ENCODE assay signal across 28 cellular contexts in genomic region chr13:89704040-89704439, GRCh38.
"Had no signal": no experiment of that assay in that cellular context is flagged by ENCODE, and none has a peak within 500 bp of the region (broad histone marks: within the 10 kb centered on the region; RNA-seq: fewer than 3 reads in every experiment).

No MANE protein-coding gene starts in this region.

- H3K27ac Mint-ChIP-seq: immature natural killer cell; mesothelial cell of epicardium; naive B cell; natural killer cell; nephron progenitor cell; neural progenitor cell; progenitor cell of endocrine pancreas; stimulated activated memory B cell treated with anti-CD40 and anti-IgM and Interleukin-4, amounts not matched to agents 10 μg/mL and 1 μg/mL and 100 μg/mL, for 72 hours; stimulated activated naive CD8-positive, alpha-beta T cell treated with anti-CD3 and anti-CD28 coated beads, Interleukin-15, amount 100 ng/mL, for 72 hours; type B pancreatic cell had no signal

- H3K27ac ChIP-seq: left ventricle myocardium inferior, neural progenitor cell, neutrophil, right atrium auricular region, right lobe of liver, tibial nerve, uterus had no signal

- H3K27me3 ChIP-seq: neural progenitor cell, neutrophil, right atrium auricular region, right lobe of liver, tibial nerve, uterus had no signal

- H3K4me1 ChIP-seq: left ventricle myocardium inferior, neural progenitor cell, right atrium auricular region, right lobe of liver, tibial nerve, uterus had no signal

- FAIRE-seq: islet of Langerhans had no signal

- H3K4me3 Mint-ChIP-seq: immature natural killer cell; mesothelial cell of epicardium; naive B cell; natural killer cell; nephron progenitor cell; neural progenitor cell; stimulated activated memory B cell treated with anti-CD40 and anti-IgM and Interleukin-4, amounts not matched to agents 10 μg/mL and 1 μg/mL and 100 μg/mL, for 72 hours; stimulated activated naive CD8-positive, alpha-beta T cell treated with anti-CD3 and anti-CD28 coated beads, Interleukin-15, amount 100 ng/mL, for 72 hours; type B pancreatic cell had no signal

- DNase-seq: hypothalamus; immature natural killer cell; left ventricle myocardium inferior; mesendoderm; naive B cell; natural killer cell; nephron progenitor cell; occipital lobe; right lobe of liver; stimulated activated CD4-positive, alpha-beta T cell treated with anti-CD3 and anti-CD28 coated beads, Interleukin-1b, Interleukin-23, amount 100 ng/mL, for 48 hours; stimulated activated CD4-positive, alpha-beta T cell treated with anti-CD3 and anti-CD28 coated beads, Interleukin-2, amount 100 ng/mL, for 48 hours; stimulated activated CD4-positive, alpha-beta T cell treated with anti-CD3 and anti-CD28 coated beads, Interleukin-4, amount 100 ng/mL, for 4 hours; stimulated activated CD8-positive, alpha-beta memory T cell treated with anti-CD3 and anti-CD28 coated beads, Interleukin-4, amount 100 ng/mL, for 48 hours; stimulated activated naive CD4-positive, alpha-beta T cell treated with Interleukin-2 at 50 U/mL for 16 hours; stimulated activated naive CD8-positive, alpha-beta T cell treated with anti-CD3 and anti-CD28 coated beads, Interleukin-15, amount 100 ng/mL, for 72 hours; substantia nigra; uterus had no signal

- ATAC-seq: natural killer cell; right lobe of liver; stimulated activated memory B cell treated with anti-CD40 and anti-IgM and Interleukin-4, amounts not matched to agents 10 μg/mL and 1 μg/mL and 100 μg/mL, for 72 hours; stimulated activated naive CD8-positive, alpha-beta T cell treated with anti-CD3 and anti-CD28 coated beads, Interleukin-15, amount 100 ng/mL, for 72 hours had no signal

- H3K4me3 ChIP-seq: left ventricle myocardium inferior, lung, neural progenitor cell, right atrium auricular region, right lobe of liver, smooth muscle cell, tibial nerve, uterus had no signal

- H3K4me1 Mint-ChIP-seq: immature natural killer cell; naive B cell; natural killer cell; neural progenitor cell; stimulated activated memory B cell treated with anti-CD40 and anti-IgM and Interleukin-4, amounts not matched to agents 10 μg/mL and 1 μg/mL and 100 μg/mL, for 72 hours; stimulated activated naive CD8-positive, alpha-beta T cell treated with anti-CD3 and anti-CD28 coated beads, Interleukin-15, amount 100 ng/mL, for 72 hours had no signal

- H3K9me3 ChIP-seq: left ventricle myocardium inferior, neutrophil, right atrium auricular region, right lobe of liver, tibial nerve, uterus had no signal

- H3K36me3 ChIP-seq: left ventricle myocardium inferior, neural progenitor cell, neutrophil, right atrium auricular region, right lobe of liver, tibial nerve, uterus had no signal

- H3K36me3 Mint-ChIP-seq: immature natural killer cell; mesothelial cell of epicardium; naive B cell; neural progenitor cell; stimulated activated memory B cell treated with anti-CD40 and anti-IgM and Interleukin-4, amounts not matched to agents 10 μg/mL and 1 μg/mL and 100 μg/mL, for 72 hours; type B pancreatic cell had no signal

- H3K27me3 Mint-ChIP-seq: naive B cell; progenitor cell of endocrine pancreas; stimulated activated memory B cell treated with anti-CD40 and anti-IgM and Interleukin-4, amounts not matched to agents 10 μg/mL and 1 μg/mL and 100 μg/mL, for 72 hours; stimulated activated naive CD8-positive, alpha-beta T cell treated with anti-CD3 and anti-CD28 coated beads, Interleukin-15, amount 100 ng/mL, for 72 hours; type B pancreatic cell had no signal
